ENCODE assay signal across 15 cellular contexts in genomic region chr3:46082021-46082420, GRCh38. TPM values are rescaled to one million over a fixed set of nuclear protein-coding genes. Genes with fewer than 3 reads are reported as not detected.
DNase-seq lines count a peak whose midpoint lies in the region; ATAC-seq and TF ChIP-seq lines count a peak whose summit lies in the region.
"Had no signal": no experiment of that assay in that cellular context is flagged by ENCODE, and none has a peak within 500 bp of the region (broad histone marks: within the 10 kb centered on the region; RNA-seq: fewer than 3 reads in every experiment).

No MANE protein-coding gene starts in this region.

- H3K79me1 ChIP-seq in trophoblast cell (ENCODE audit: low read length), result peaks cover 16% of the 10 kb centered on the region

- no peak overlapping the region for H2AFZ ChIP-seq in trophoblast cell (ENCODE audit: insufficient read depth, low read length, poor library complexity)

- H3K9me3 ChIP-seq in trophoblast cell (ENCODE audit: insufficient read depth, low read depth, low read length), result peaks cover 1% of the 10 kb centered on the region
- no peaks in the 10 kb centered on the region for H3K9me3 ChIP-seq in CD8-positive, alpha-beta T cell (ENCODE audit: low read length)
- H3K9me3 ChIP-seq: BLaER1 treated with 17β-estradiol and CSF1 and Interleukin-3, amounts not matched to agents 10 nM and 100 nM had no signal

- DNase-seq in stimulated activated naive CD8-positive, alpha-beta T cell treated with anti-CD3 and anti-CD28 coated beads, Interleukin-15, Interleukin-2, amounts not matched to agents 100 U/mL and 50 U/mL, for 24 hours, result no peak
- DNase-seq in stimulated activated naive CD8-positive, alpha-beta T cell treated with anti-CD3 and anti-CD28 coated beads, Interleukin-15, amount 100 ng/mL, for 72 hours, result no peak
- DNase-seq in activated naive CD8-positive, alpha-beta T cell treated with anti-CD3 and anti-CD28 coated beads, Interleukin-2, amount 50 U/mL, for 24 hours, result no peak
- DNase-seq in trophoblast cell, result peak; percentile 52 to 94
- DNase-seq in CD8-positive, alpha-beta T cell, result no peak
- DNase-seq in activated naive CD4-positive, alpha-beta T cell treated with anti-CD3 and anti-CD28 coated beads, Interleukin-2, amount 50 U/mL, for 16 hours, result no peak
- DNase-seq: ACHN; CD4-positive, CD25-positive, alpha-beta regulatory T cell; DMS153; GF-D8 had no signal

- no peak overlapping the region for H4K12ac ChIP-seq in trophoblast cell (ENCODE audit: low read depth, low read length)

- no peaks in the 10 kb centered on the region for H3K27me3 ChIP-seq in trophoblast cell (ENCODE audit: insufficient read depth, low read length)
- no peaks in the 10 kb centered on the region for H3K27me3 ChIP-seq in CD8-positive, alpha-beta T cell (ENCODE audit: insufficient read depth, low read length)
- H3K27me3 ChIP-seq: BLaER1 treated with 17β-estradiol and CSF1 and Interleukin-3, amounts not matched to agents 10 nM and 100 nM had no signal

- H2BK12ac ChIP-seq in trophoblast cell (ENCODE audit: low read length), result no peak overlapping the region

- no peaks in the 10 kb centered on the region for H3K9me3 Mint-ChIP-seq in stimulated activated naive CD8-positive, alpha-beta T cell treated with anti-CD3 and anti-CD28 coated beads, Interleukin-15, amount 100 ng/mL, for 72 hours
- H3K9me3 Mint-ChIP-seq in activated naive CD8-positive, alpha-beta T cell treated with anti-CD3 and anti-CD28 coated beads, Interleukin-2, amount 50 U/mL, for 24 hours, result no peaks in the 10 kb centered on the region
- H3K9me3 Mint-ChIP-seq in CD8-positive, alpha-beta T cell, result no peaks in the 10 kb centered on the region
- H3K9me3 Mint-ChIP-seq: CD4-positive, CD25-positive, alpha-beta regulatory T cell had no signal

- no peak overlapping the region for H3K23ac ChIP-seq in trophoblast cell (ENCODE audit: low read length)

- H3K27ac Mint-ChIP-seq in stimulated activated naive CD8-positive, alpha-beta T cell treated with anti-CD3 and anti-CD28 coated beads, Interleukin-15, amount 100 ng/mL, for 72 hours, result no peak overlapping the region
- peak overlapping the region; percentile 7 for H3K27ac Mint-ChIP-seq in activated naive CD8-positive, alpha-beta T cell treated with anti-CD3 and anti-CD28 coated beads, Interleukin-2, amount 50 U/mL, for 24 hours
- no peak overlapping the region for H3K27ac Mint-ChIP-seq in CD8-positive, alpha-beta T cell
- H3K27ac Mint-ChIP-seq: CD4-positive, CD25-positive, alpha-beta regulatory T cell had no signal

- no peak overlapping the region for H2AK5ac ChIP-seq in trophoblast cell (ENCODE audit: low read length)

- H3K79me2 ChIP-seq in trophoblast cell (ENCODE audit: control insufficient read depth, insufficient read depth, low read length, poor library complexity), result peaks cover 2% of the 10 kb centered on the region

- H4K91ac ChIP-seq in trophoblast cell (ENCODE audit: low read depth, low read length), result no peak overlapping the region

- no peaks in the 10 kb centered on the region for H3K36me3 Mint-ChIP-seq in activated naive CD8-positive, alpha-beta T cell treated with anti-CD3 and anti-CD28 coated beads, Interleukin-2, amount 50 U/mL, for 24 hours (ENCODE audit: low read depth)
- no peaks in the 10 kb centered on the region for H3K36me3 Mint-ChIP-seq in CD8-positive, alpha-beta T cell
- H3K36me3 Mint-ChIP-seq: CD4-positive, CD25-positive, alpha-beta regulatory T cell had no signal

- no peak for TF ChIP-seq CTCF in CD8-positive, alpha-beta T cell (IDR thresholded peaks at IDR 0.05)

- no peaks in the 10 kb centered on the region for H3K36me3 ChIP-seq in trophoblast cell (ENCODE audit: control insufficient read depth in 1 of 2, insufficient read depth in 2 of 2, low read length in 2 of 2)
- no peaks in the 10 kb centered on the region for H3K36me3 ChIP-seq in CD8-positive, alpha-beta T cell (ENCODE audit: insufficient read depth, low read length)
- H3K36me3 ChIP-seq: BLaER1 treated with 17β-estradiol and CSF1 and Interleukin-3, amounts not matched to agents 10 nM and 100 nM had no signal

- H3K4me1 ChIP-seq in trophoblast cell (ENCODE audit: control insufficient read depth in 1 of 2, insufficient read depth in 2 of 2, low read length in 2 of 2), result peaks cover 8 to 17% of the 10 kb centered on the region in 2 experiments
- H3K4me1 ChIP-seq in CD8-positive, alpha-beta T cell (ENCODE audit: insufficient read depth, low read length), result peaks cover 6% of the 10 kb centered on the region

- no peak overlapping the region for H3K14ac ChIP-seq in trophoblast cell (ENCODE audit: low read length)

- H3K4me3 ChIP-seq in trophoblast cell (ENCODE audit: low read depth, low read length), result no peak overlapping the region
- no peak overlapping the region for H3K4me3 ChIP-seq in CD8-positive, alpha-beta T cell (ENCODE audit: low read depth, low read length)
- H3K4me3 ChIP-seq: BLaER1 treated with 17β-estradiol and CSF1 and Interleukin-3, amounts not matched to agents 10 nM and 100 nM; K562 had no signal

- WGBS in trophoblast cell (ENCODE audit: extremely low coverage, insufficient coverage, insufficient read length), result no CpG with 5 or more reads among the region's 2 CpGs

- H2BK5ac ChIP-seq in trophoblast cell (ENCODE audit: low read depth, low read length, poor library complexity), result no peak overlapping the region

- no peak overlapping the region for H3K4me2 ChIP-seq in trophoblast cell (ENCODE audit: low read length)

- no peak overlapping the region for H4K8ac ChIP-seq in trophoblast cell (ENCODE audit: low read depth, low read length)

- no peak overlapping the region for H2BK120ac ChIP-seq in trophoblast cell (ENCODE audit: insufficient read depth, low read length, poor library complexity)

- peaks cover 31% of the 10 kb centered on the region for H3K4me1 Mint-ChIP-seq in stimulated activated naive CD8-positive, alpha-beta T cell treated with anti-CD3 and anti-CD28 coated beads, Interleukin-15, amount 100 ng/mL, for 72 hours
- H3K4me1 Mint-ChIP-seq in activated naive CD8-positive, alpha-beta T cell treated with anti-CD3 and anti-CD28 coated beads, Interleukin-2, amount 50 U/mL, for 24 hours, result peaks cover 5% of the 10 kb centered on the region
- H3K4me1 Mint-ChIP-seq in CD8-positive, alpha-beta T cell (ENCODE audit: low read depth), result peaks cover 11% of the 10 kb centered on the region

- peaks cover 25% of the 10 kb centered on the region for H3K27me3 Mint-ChIP-seq in stimulated activated naive CD8-positive, alpha-beta T cell treated with anti-CD3 and anti-CD28 coated beads, Interleukin-15, amount 100 ng/mL, for 72 hours
- H3K27me3 Mint-ChIP-seq in activated naive CD8-positive, alpha-beta T cell treated with anti-CD3 and anti-CD28 coated beads, Interleukin-2, amount 50 U/mL, for 24 hours, result peaks cover 18% of the 10 kb centered on the region
- H3K27me3 Mint-ChIP-seq in CD8-positive, alpha-beta T cell (ENCODE audit: low read depth), result no peaks in the 10 kb centered on the region
- H3K27me3 Mint-ChIP-seq: CD4-positive, CD25-positive, alpha-beta regulatory T cell had no signal

- ATAC-seq in stimulated activated naive CD8-positive, alpha-beta T cell treated with anti-CD3 and anti-CD28 coated beads, Interleukin-15, Interleukin-2, amounts not matched to agents 100 U/mL and 50 U/mL, for 24 hours, result peak; percentile 28
- ATAC-seq in stimulated activated naive CD8-positive, alpha-beta T cell treated with anti-CD3 and anti-CD28 coated beads, Interleukin-15, amount 100 ng/mL, for 72 hours, result no peak
- no peak for ATAC-seq in activated naive CD8-positive, alpha-beta T cell treated with anti-CD3 and anti-CD28 coated beads, Interleukin-2, amount 50 U/mL, for 24 hours
- ATAC-seq in CD8-positive, alpha-beta T cell, result no peak
- no peak for ATAC-seq in HG03196 (IDR thresholded peaks at IDR 0.05; ENCODE audit: unreplicated experiment)
- ATAC-seq: HCT116, K562 had no signal

- POLR2A ChIA-PET in CD8-positive, alpha-beta T cell (lab: Charles Lee), result no interaction called here

- no peak overlapping the region for H3K9ac ChIP-seq in trophoblast cell (ENCODE audit: low read length)
- H3K9ac ChIP-seq: BLaER1 treated with 17β-estradiol and CSF1 and Interleukin-3, amounts not matched to agents 10 nM and 100 nM had no signal

- H3K18ac ChIP-seq in trophoblast cell (ENCODE audit: low read length), result no peak overlapping the region

- intact Hi-C loops in CD8-positive, alpha-beta T cell (cut with DNase I, micrococcal nuclease), result no loop called here

- H3K27ac ChIP-seq in trophoblast cell (ENCODE audit: low read depth, low read length), result no peak overlapping the region
- H3K27ac ChIP-seq in CD8-positive, alpha-beta T cell (ENCODE audit: low read depth, low read length), result no peak overlapping the region
- H3K27ac ChIP-seq: BLaER1 treated with 17β-estradiol and CSF1 and Interleukin-3, amounts not matched to agents 10 nM and 100 nM had no signal

- no peak overlapping the region for H3K4ac ChIP-seq in trophoblast cell (ENCODE audit: low read depth, low read length)

- CTCF ChIA-PET in CD8-positive, alpha-beta T cell (lab: Charles Lee), result interaction anchor here (4.9 to 11.0 kb wide), 4 partner anchors 18 to 288 kb away, joined by 24 to 499 read pairs (median 161); partner anchors contain the start of genes CCR5 and CXCR6

- H3K4me3 Mint-ChIP-seq in stimulated activated naive CD8-positive, alpha-beta T cell treated with anti-CD3 and anti-CD28 coated beads, Interleukin-15, amount 100 ng/mL, for 72 hours, result no peak overlapping the region
- no peak overlapping the region for H3K4me3 Mint-ChIP-seq in activated naive CD8-positive, alpha-beta T cell treated with anti-CD3 and anti-CD28 coated beads, Interleukin-2, amount 50 U/mL, for 24 hours
- no peak overlapping the region for H3K4me3 Mint-ChIP-seq in CD8-positive, alpha-beta T cell
- H3K4me3 Mint-ChIP-seq: CD4-positive, CD25-positive, alpha-beta regulatory T cell had no signal

RNA-seq across cellular contexts. Expression of gene XCR1, which starts 54.7 kb away (rescaled TPM):
- polyA plus RNA-seq in trophoblast cell (2013), result 27.3 and 34.3 TPM in 2 replicates
- total RNA-seq in CD8-positive, alpha-beta T cell, result not detected
- total RNA-seq: A172; CD4-positive, CD25-positive, alpha-beta regulatory T cell; K562 had no signal
- polyA plus RNA-seq: CD4-positive, CD25-positive, alpha-beta regulatory T cell; K562 had no signal

Comparison
In these comparisons a context has a peak if more than half of its experiments do, and no peak if none do; other contexts are left out.
1. DNase-seq: peak in trophoblast cell (2 of 2); none in stimulated activated naive CD8-positive, alpha-beta T cell treated with anti-CD3 and anti-CD28 coated beads, Interleukin-15, Interleukin-2, amounts not matched to agents 100 U/mL and 50 U/mL, for 24 hours (single experiment), stimulated activated naive CD8-positive, alpha-beta T cell treated with anti-CD3 and anti-CD28 coated beads, Interleukin-15, amount 100 ng/mL, for 72 hours (0 of 2), activated naive CD8-positive, alpha-beta T cell treated with anti-CD3 and anti-CD28 coated beads, Interleukin-2, amount 50 U/mL, for 24 hours (single experiment), CD8-positive, alpha-beta T cell (0 of 7) and activated naive CD4-positive, alpha-beta T cell treated with anti-CD3 and anti-CD28 coated beads, Interleukin-2, amount 50 U/mL, for 16 hours (single experiment).